10 cellular contexts compared by ENCODE assay signal in the genomic region with DNA sequence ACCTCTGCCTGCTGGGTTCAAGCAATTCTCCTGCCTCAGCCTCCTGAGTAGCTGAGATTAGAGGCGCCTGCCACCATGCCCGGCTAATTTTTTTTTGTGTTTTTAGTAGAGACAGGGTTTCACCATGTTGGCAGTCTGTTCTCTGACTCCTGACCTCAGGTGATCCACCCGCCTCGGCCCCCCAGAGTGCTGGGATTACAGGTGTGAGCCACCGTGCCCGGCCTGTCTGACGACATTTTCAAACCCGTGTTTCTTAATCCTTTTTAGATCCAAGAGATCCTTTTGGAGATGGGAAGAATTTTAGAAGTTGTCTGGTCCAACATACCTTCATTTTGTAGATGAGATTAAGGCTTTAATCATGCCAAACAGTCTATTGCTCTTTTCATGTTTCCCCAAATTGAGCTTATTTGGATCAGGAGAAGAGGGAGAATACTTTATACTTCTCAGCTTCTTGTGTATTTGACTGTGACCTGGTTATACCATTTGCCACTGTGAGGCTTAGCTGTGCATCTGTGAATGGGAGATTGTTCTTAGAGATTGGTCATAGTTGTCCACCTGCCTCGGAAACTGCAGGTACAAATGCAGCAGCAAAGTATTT. TPM values are rescaled to one million over a fixed set of nuclear protein-coding genes. Genes with fewer than 3 reads are reported as not detected.
DNase-seq lines count a peak whose midpoint lies in the region; ATAC-seq and TF ChIP-seq lines count a peak whose summit lies in the region.
"Had no signal": no experiment of that assay in that cellular context is flagged by ENCODE, and none has a peak within 500 bp of the region (broad histone marks: within the 10 kb centered on the region; RNA-seq: fewer than 3 reads in every experiment).

No MANE protein-coding gene starts in this region.

- intact Hi-C loops in Caco-2 (cut with micrococcal nuclease; ENCODE audit: unreplicated experiment), result loop anchor here (1.0 kb wide), 5 partner anchors 13 to 214 kb away; no protein-coding TSS in a partner anchor
- intact Hi-C loops in naive thymus-derived CD4-positive, alpha-beta T cell (cut with micrococcal nuclease), result loop anchor here (1.0 to 2.0 kb wide), 7 partner anchors 13 to 214 kb away; no protein-coding TSS in a partner anchor

- no peak overlapping the region for H3K4me3 ChIP-seq in Caco-2 (ENCODE audit: low read depth, low read length)
- no peak overlapping the region for H3K4me3 ChIP-seq in naive thymus-derived CD4-positive, alpha-beta T cell (ENCODE audit: low read length)
- H3K4me3 ChIP-seq: tibial nerve had no signal

- H3K27ac ChIP-seq in naive thymus-derived CD4-positive, alpha-beta T cell (ENCODE audit: low read depth, low read length), result no peak overlapping the region
- H3K27ac ChIP-seq: VCaP had no signal

- H3K36me3 ChIP-seq in Caco-2 (ENCODE audit: control insufficient read depth, insufficient read depth, low read length), result no peaks in the 10 kb centered on the region
- H3K36me3 ChIP-seq in naive thymus-derived CD4-positive, alpha-beta T cell (ENCODE audit: control insufficient read depth in 2 of 3, insufficient read depth in 3 of 3, low read length in 3 of 3), result no peaks in the 10 kb centered on the region

- H3K36me3 Mint-ChIP-seq in Caco-2 (ENCODE audit: insufficient read depth, unreplicated experiment), result peaks cover 41% of the 10 kb centered on the region
- H3K36me3 Mint-ChIP-seq in activated naive CD8-positive, alpha-beta T cell treated with anti-CD3 and anti-CD28 coated beads, Interleukin-2, amount 10 ng/mL, durations not matched to agents 7 days and 5 days, result peaks cover 5% of the 10 kb centered on the region
- H3K36me3 Mint-ChIP-seq in naive thymus-derived CD4-positive, alpha-beta T cell, result peaks cover 0 to 5% (median 0%) of the 10 kb centered on the region in 5 donors

- POLR2A ChIA-PET in Caco-2 (lab: Charles Lee), result interaction anchor here (1.3 to 1.5 kb wide), 2 partner anchors 54 to 77 kb away, joined by 3 to 5 read pairs; a partner anchor contains a TSS
- POLR2A ChIA-PET in activated naive CD8-positive, alpha-beta T cell treated with anti-CD3 and anti-CD28 coated beads, Interleukin-2, amount 10 ng/mL, durations not matched to agents 7 days and 5 days (lab: Charles Lee), result interaction anchor here (0.6 kb wide), 1 partner anchor 103 kb away, joined by 3 read pairs; no protein-coding TSS in a partner anchor
- POLR2A ChIA-PET in naive thymus-derived CD4-positive, alpha-beta T cell (lab: Charles Lee), result interaction anchor here (0.6 to 1.3 kb wide), 6 partner anchors 19 to 219 kb away, joined by 3 to 5 read pairs (median 3); no protein-coding TSS in a partner anchor

- CTCF ChIA-PET in Caco-2 (lab: Charles Lee), result interaction anchor here (0.7 to 3.8 kb wide), 17 partner anchors 9 to 286 kb away, joined by 3 to 51 read pairs (median 10); a partner anchor contains a TSS
- CTCF ChIA-PET in naive thymus-derived CD4-positive, alpha-beta T cell (lab: Charles Lee), result interaction anchor here (0.6 to 5.6 kb wide), 30 partner anchors 9 to 219 kb away, joined by 3 to 78 read pairs (median 6); no protein-coding TSS in a partner anchor

- ATAC-seq in HG02970 (IDR thresholded peaks at IDR 0.05; ENCODE audit: low FRiP score, unreplicated experiment) (peak; percentile 4), GM18498 (IDR thresholded peaks at IDR 0.05; ENCODE audit: unreplicated experiment) (no peak)
- no peak for ATAC-seq in activated naive CD8-positive, alpha-beta T cell treated with anti-CD3 and anti-CD28 coated beads, Interleukin-2, amount 10 ng/mL, durations not matched to agents 7 days and 5 days (ENCODE audit: low read depth)
- ATAC-seq in naive thymus-derived CD4-positive, alpha-beta T cell, result no peak

- no TSS peak for BruUV-seq in Caco-2 (replicated peaks; lab: Mats Ljungman, UMichigan)

- H3K4me1 ChIP-seq in Caco-2, result peaks cover 56% of the 10 kb centered on the region
- peaks cover 8 to 26% of the 10 kb centered on the region in 2 donors for H3K4me1 ChIP-seq in naive thymus-derived CD4-positive, alpha-beta T cell (ENCODE audit: control insufficient read depth in 2 of 2, insufficient read depth in 2 of 2, low read length in 2 of 2)

- H3K27me3 ChIP-seq in Caco-2 (replicated peaks; ENCODE audit: control insufficient read depth, insufficient read depth, low read length), result no peaks in the 10 kb centered on the region
- no peaks in the 10 kb centered on the region for H3K27me3 ChIP-seq in naive thymus-derived CD4-positive, alpha-beta T cell (ENCODE audit: control insufficient read depth in 2 of 2, insufficient read depth in 2 of 2, low read length in 2 of 2)
- H3K27me3 ChIP-seq: tibial nerve had no signal

- no peak for TF ChIP-seq CTCF in Caco-2 (IDR thresholded peaks at IDR 0.05; ENCODE audit: insufficient read depth in 1 of 2, low read depth in 1 of 2, low read length in 1 of 2, severe bottlenecking in 1 of 2, unreplicated experiment in 1 of 2)

- H3K27ac Mint-ChIP-seq in Caco-2 (ENCODE audit: unreplicated experiment), result peak overlapping the region; percentile 61
- H3K27ac Mint-ChIP-seq in activated naive CD8-positive, alpha-beta T cell treated with anti-CD3 and anti-CD28 coated beads, Interleukin-2, amount 10 ng/mL, durations not matched to agents 7 days and 5 days, result no peak overlapping the region
- H3K27ac Mint-ChIP-seq in naive thymus-derived CD4-positive, alpha-beta T cell, result peak overlapping the region in 5 of 9 donors; percentile 6 to 75 (median 52)

- peak overlapping the region; percentile 68 for H3K4me3 Mint-ChIP-seq in Caco-2 (ENCODE audit: unreplicated experiment)
- peak overlapping the region; percentile 54 for H3K4me3 Mint-ChIP-seq in activated naive CD8-positive, alpha-beta T cell treated with anti-CD3 and anti-CD28 coated beads, Interleukin-2, amount 10 ng/mL, durations not matched to agents 7 days and 5 days
- H3K4me3 Mint-ChIP-seq in naive thymus-derived CD4-positive, alpha-beta T cell, result peak overlapping the region in 5 of 10 donors; percentile 12 to 63 (median 55)

- no peaks in the 10 kb centered on the region for H3K9me3 ChIP-seq in Caco-2
- H3K9me3 ChIP-seq in naive thymus-derived CD4-positive, alpha-beta T cell (ENCODE audit: control insufficient read depth in 2 of 3, low read length in 3 of 3), result no peaks in the 10 kb centered on the region
- H3K9me3 ChIP-seq: tibial nerve had no signal

- DNase-seq in Caco-2 (peak in 1 of 2 experiments; percentile 29), NCI-H1092 treated with DMSO at 0.1 percent for 48 hours (lab: John Stamatoyannopoulos, UW) (no peak), AG20443 (ENCODE audit: low spot score) (no peak)
- DNase-seq in activated naive CD8-positive, alpha-beta T cell treated with anti-CD3 and anti-CD28 coated beads, Interleukin-2, amount 10 ng/mL, durations not matched to agents 7 days and 5 days, result no peak
- no peak for DNase-seq in naive thymus-derived CD4-positive, alpha-beta T cell
- no peak for DNase-seq in stimulated activated CD4-positive, alpha-beta T cell treated with anti-CD3 and anti-CD28 coated beads, Interleukin-4, amount 100 ng/mL, for 1 hour

- H3K9me3 Mint-ChIP-seq in Caco-2 (ENCODE audit: unreplicated experiment), result no peaks in the 10 kb centered on the region
- no peaks in the 10 kb centered on the region for H3K9me3 Mint-ChIP-seq in activated naive CD8-positive, alpha-beta T cell treated with anti-CD3 and anti-CD28 coated beads, Interleukin-2, amount 10 ng/mL, durations not matched to agents 7 days and 5 days
- H3K9me3 Mint-ChIP-seq in naive thymus-derived CD4-positive, alpha-beta T cell, result no peaks in the 10 kb centered on the region

- no peaks in the 10 kb centered on the region for H3K27me3 Mint-ChIP-seq in Caco-2 (ENCODE audit: insufficient read depth, unreplicated experiment)
- no peaks in the 10 kb centered on the region for H3K27me3 Mint-ChIP-seq in activated naive CD8-positive, alpha-beta T cell treated with anti-CD3 and anti-CD28 coated beads, Interleukin-2, amount 10 ng/mL, durations not matched to agents 7 days and 5 days
- H3K27me3 Mint-ChIP-seq in naive thymus-derived CD4-positive, alpha-beta T cell, result no peaks in the 10 kb centered on the region

- peaks cover 61% of the 10 kb centered on the region for H3K4me1 Mint-ChIP-seq in Caco-2 (ENCODE audit: low read depth, unreplicated experiment)
- H3K4me1 Mint-ChIP-seq in activated naive CD8-positive, alpha-beta T cell treated with anti-CD3 and anti-CD28 coated beads, Interleukin-2, amount 10 ng/mL, durations not matched to agents 7 days and 5 days, result peaks cover 56% of the 10 kb centered on the region
- peaks cover 52 to 83% (median 70%) of the 10 kb centered on the region in 7 donors for H3K4me1 Mint-ChIP-seq in naive thymus-derived CD4-positive, alpha-beta T cell

RNA-seq across cellular contexts. Expression of a gene that starts 25.8 kb away (rescaled TPM):
- 144 and 147 TPM in 2 replicates for total RNA-seq in Caco-2 (2022)
- total RNA-seq in activated naive CD8-positive, alpha-beta T cell treated with anti-CD3 and anti-CD28 coated beads, Interleukin-2, amount 10 ng/mL, durations not matched to agents 7 days and 5 days, result 10 to 100 TPM; 75.2 to 75.8 TPM
- total RNA-seq in naive thymus-derived CD4-positive, alpha-beta T cell, result 100 to 1,000 TPM in 3 of 5 experiments, 10 to 100 TPM in 2; 88.4 to 113 (median 112) TPM
- polyA plus RNA-seq in naive thymus-derived CD4-positive, alpha-beta T cell, result 100 to 1,000 TPM; 106 to 123 TPM
